8 cellular contexts compared by ENCODE assay signal in genomic region chr1:205632374-205633169, GRCh38. TPM values are rescaled to one million over a fixed set of nuclear protein-coding genes. Genes with fewer than 3 reads are reported as not detected.
DNase-seq lines count a peak whose midpoint lies in the region; ATAC-seq and TF ChIP-seq lines count a peak whose summit lies in the region.

No MANE protein-coding gene starts in this region.

- in situ Hi-C loops in astrocyte of the cerebellum (cut with HindIII; ENCODE audit: low sequenced_read_pairs) (loop anchor here (5.0 kb wide), 1 partner anchor 40 kb away; no protein-coding TSS in a partner anchor), transverse colon (cut with MboI; ENCODE audit: low pct_ligation_motif_present in 1 of 4, low pct_unique_long_range_greater_than_20kb in 1 of 4, low sequenced_read_pairs in 3 of 4) (no loop called here)

- intact Hi-C loops in right lobe of liver (cut with DNase I) (no loop called here), transverse colon (cut with DNase I; ENCODE audit: low total_unique reads) (loop anchor here (10.0 kb wide), 1 partner anchor 48 kb away; no protein-coding TSS in a partner anchor)

- no peak for TF ChIP-seq POLR2A in right lobe of liver (IDR thresholded peaks at IDR 0.05)
- TF ChIP-seq POLR2A in transverse colon (IDR thresholded peaks at IDR 0.05) = no peak

- H3K36me3 Mint-ChIP-seq in activated T-cell treated with anti-CD3 and anti-CD28 coated beads, Interleukin-2, amount 50 U/mL, for 4 hours (ENCODE audit: insufficient read depth) = peaks cover 10% of the 10 kb centered on the region

- no peak for TF ChIP-seq EP300 in transverse colon (IDR thresholded peaks at IDR 0.05; ENCODE audit: low read depth)

- H3K4me1 ChIP-seq in right lobe of liver (peaks cover 0 to 52% (median 5%) of the 10 kb centered on the region in 4 donors), transverse colon (peaks cover 12 to 36% (median 28%) of the 10 kb centered on the region in 4 donors)

- H3K27me3 ChIP-seq in right lobe of liver (no peaks in the 10 kb centered on the region), transverse colon (no peaks in the 10 kb centered on the region)

- TF ChIP-seq CTCF in astrocyte of the cerebellum (IDR thresholded peaks at IDR 0.05; ENCODE audit: low read depth, low read length, missing control alignments) = no peak
- no peak for TF ChIP-seq CTCF in right lobe of liver (IDR thresholded peaks at IDR 0.05)
- no peak for TF ChIP-seq CTCF in transverse colon (IDR thresholded peaks at IDR 0.05)

- H3K27ac ChIP-seq in right lobe of liver (peak overlapping the region; percentile 75 to 94 (median 89)), transverse colon (peak overlapping the region; percentile 97 to 100 (median 99))

- H3K27me3 Mint-ChIP-seq in activated T-cell treated with anti-CD3 and anti-CD28 coated beads, Interleukin-2, amount 50 U/mL, for 4 hours (ENCODE audit: low read depth) = no peaks in the 10 kb centered on the region

- no peak for ATAC-seq in activated T-cell treated with anti-CD3 and anti-CD28 coated beads, Interleukin-2, amount 50 U/mL, for 4 hours
- no peak for ATAC-seq in right lobe of liver
- no peak for ATAC-seq in HG02798 (IDR thresholded peaks at IDR 0.05; ENCODE audit: poor library complexity, unreplicated experiment)
- no peak for ATAC-seq in GM19397 (IDR thresholded peaks at IDR 0.05; ENCODE audit: unreplicated experiment)

- peak overlapping the region; percentile 77 for H3K4me3 ChIP-seq in astrocyte of the cerebellum (ENCODE audit: low read depth, low read length)
- peak overlapping the region; percentile 53 to 61 (median 57) for H3K4me3 ChIP-seq in right lobe of liver
- peak overlapping the region; percentile 59 to 97 (median 78) for H3K4me3 ChIP-seq in transverse colon

- H3K36me3 ChIP-seq in right lobe of liver (no peaks in the 10 kb centered on the region), transverse colon (no peaks in the 10 kb centered on the region)

- DNase-seq in activated T-cell treated with anti-CD3 and anti-CD28 coated beads, Interleukin-2, amount 50 U/mL, for 4 hours = no peak
- DNase-seq in activated T-cell treated with anti-CD3 and anti-CD28 coated beads for 4 hours (no peak), astrocyte of the cerebellum (ENCODE audit: low read depth) (no peak), right lobe of liver (no peak), transverse colon (no peak), NCI-H1930 (lab: John Stamatoyannopoulos, UW) (no peak)

- H3K9me3 Mint-ChIP-seq in activated T-cell treated with anti-CD3 and anti-CD28 coated beads, Interleukin-2, amount 50 U/mL, for 4 hours = no peaks in the 10 kb centered on the region

- H3K4me1 Mint-ChIP-seq in activated T-cell treated with anti-CD3 and anti-CD28 coated beads, Interleukin-2, amount 50 U/mL, for 4 hours (ENCODE audit: low read depth) = peaks cover 26% of the 10 kb centered on the region

- peak overlapping the region; percentile 79 for H3K4me3 Mint-ChIP-seq in activated T-cell treated with anti-CD3 and anti-CD28 coated beads, Interleukin-2, amount 50 U/mL, for 4 hours

- H3K9me3 ChIP-seq in right lobe of liver = no peaks in the 10 kb centered on the region
- no peaks in the 10 kb centered on the region for H3K9me3 ChIP-seq in transverse colon

- WGBS in right lobe of liver (ENCODE audit: insufficient coverage, low coverage, low lambda C conversion rate, missing lambda C conversion rate) = 16% methylated on average over 8 of the region's 12 CpGs
- 18 to 62% methylated on average over 3 to 12 of the region's 12 CpGs for WGBS in transverse colon (ENCODE audit: low coverage in 1 of 2), 2 donors

RNA-seq across cellular contexts. Expression of gene ELK4, which starts 0.8 kb away (rescaled TPM):
- total RNA-seq in activated T-cell treated with anti-CD3 and anti-CD28 coated beads, Interleukin-2, amount 50 U/mL, for 4 hours = 100 to 1,000 TPM in 2 of 3 donors, 10 to 100 TPM in 1; 90.7 to 103 (median 101) TPM
- total RNA-seq in right lobe of liver (10 to 100 TPM; 15.1 to 39.2 (median 26.9) TPM), transverse colon (10 to 100 TPM; 16.0 to 24.1 (median 19.7) TPM)

RNA-seq across cellular contexts. Expression of gene SLC45A3, which starts 47.7 kb away (rescaled TPM):
- total RNA-seq in activated T-cell treated with anti-CD3 and anti-CD28 coated beads, Interleukin-2, amount 50 U/mL, for 4 hours = 1 to 10 TPM in 2 of 3 donors, under 1 TPM in 1; 0.34 to 1.4 (median 1.1) TPM
- 10 to 100 TPM in 2 of 6 experiments, 1 to 10 TPM in 4; 6.9 to 27.0 (median 7.9) TPM for total RNA-seq in right lobe of liver
- 10 to 100 TPM; 12.2 to 29.1 (median 17.0) TPM for total RNA-seq in transverse colon
